Comparison of ENCODE assay signal across 23 cellular contexts in genomic region chr18:78006805-78007204, GRCh38.
"Had no signal": no experiment of that assay in that cellular context is flagged by ENCODE, and none has a peak within 500 bp of the region (broad histone marks: within the 10 kb centered on the region; RNA-seq: fewer than 3 reads in every experiment).

No MANE protein-coding gene starts in this region.

- H3K4me3 Mint-ChIP-seq: activated CD4-positive, alpha-beta T cell treated with anti-CD3 and anti-CD28 coated beads, Interleukin-2, amount 10 ng/mL, durations not matched to agents 7 days and 5 days; activated CD8-positive, alpha-beta T cell treated with anti-CD3 and anti-CD28 coated beads, Interleukin-2, amount 10 ng/mL, durations not matched to agents 7 days and 5 days; activated naive CD4-positive, alpha-beta T cell treated with anti-CD3 and anti-CD28 coated beads, Interleukin-2, amount 10 ng/mL, durations not matched to agents 7 days and 5 days; activated naive CD8-positive, alpha-beta T cell treated with anti-CD3 and anti-CD28 coated beads, Interleukin-2, amount 50 U/mL, for 24 hours; memory B cell; naive B cell; T-cell had no signal

- H3K4me3 ChIP-seq: mucosa of descending colon had no signal

- H3K27ac Mint-ChIP-seq: activated CD4-positive, alpha-beta T cell treated with anti-CD3 and anti-CD28 coated beads, Interleukin-2, amount 10 ng/mL, durations not matched to agents 7 days and 5 days; activated CD8-positive, alpha-beta T cell treated with anti-CD3 and anti-CD28 coated beads, Interleukin-2, amount 10 ng/mL, durations not matched to agents 7 days and 5 days; activated naive CD4-positive, alpha-beta T cell treated with anti-CD3 and anti-CD28 coated beads, Interleukin-2, amount 10 ng/mL, durations not matched to agents 7 days and 5 days; activated naive CD8-positive, alpha-beta T cell treated with anti-CD3 and anti-CD28 coated beads, Interleukin-2, amount 50 U/mL, for 24 hours; brain; memory B cell; naive B cell; T-cell had no signal

- ATAC-seq: activated CD8-positive, alpha-beta T cell treated with anti-CD3 and anti-CD28 coated beads, Interleukin-2, amount 10 ng/mL, durations not matched to agents 7 days and 5 days; activated naive CD8-positive, alpha-beta T cell treated with anti-CD3 and anti-CD28 coated beads, Interleukin-2, amount 50 U/mL, for 24 hours; left ventricle myocardium superior; mucosa of descending colon; T-cell had no signal

- H3K4me1 Mint-ChIP-seq: activated CD4-positive, alpha-beta T cell treated with anti-CD3 and anti-CD28 coated beads, Interleukin-2, amount 10 ng/mL, durations not matched to agents 7 days and 5 days; activated naive CD4-positive, alpha-beta T cell treated with anti-CD3 and anti-CD28 coated beads, Interleukin-2, amount 10 ng/mL, durations not matched to agents 7 days and 5 days; activated naive CD8-positive, alpha-beta T cell treated with anti-CD3 and anti-CD28 coated beads, Interleukin-2, amount 50 U/mL, for 24 hours; memory B cell; naive B cell; T-cell had no signal

- H3K36me3 ChIP-seq: neutrophil had no signal

- DNase-seq: activated CD4-positive, alpha-beta T cell treated with anti-CD3 and anti-CD28 coated beads, Interleukin-2, amount 10 ng/mL, durations not matched to agents 7 days and 5 days; activated CD4-positive, CD25-positive, alpha-beta regulatory T cell; activated CD8-positive, alpha-beta T cell treated with anti-CD3 and anti-CD28 coated beads, Interleukin-2, amount 10 ng/mL, durations not matched to agents 7 days and 5 days; activated effector memory CD4-positive, alpha-beta T cell treated with Interleukin-2 at 50 U/mL for 16 hours; activated naive CD4-positive, alpha-beta T cell treated with anti-CD3 and anti-CD28 coated beads, Interleukin-2, amount 10 ng/mL, durations not matched to agents 7 days and 5 days; activated naive CD8-positive, alpha-beta T cell treated with anti-CD3 and anti-CD28 coated beads, Interleukin-2, amount 50 U/mL, for 24 hours; activated T-cell treated with anti-CD3 and anti-CD28 coated beads, Interleukin-2, amount 50 U/mL, for 48 hours; anterior cingulate cortex; caudate nucleus; foreskin fibroblast; glutamatergic neuron; hippocampal formation; kidney glomerular epithelial cell; left ventricle myocardium superior; mucosa of descending colon; naive B cell; posterior cingulate gyrus; stimulated activated naive CD4-positive, alpha-beta T cell; T-cell had no signal

- H3K27me3 Mint-ChIP-seq: brain, memory B cell had no signal

- H3K27ac ChIP-seq: epithelial cell of prostate, neutrophil had no signal

- H3K9me3 ChIP-seq: mucosa of descending colon, neutrophil had no signal

- H3K36me3 Mint-ChIP-seq: activated naive CD4-positive, alpha-beta T cell treated with anti-CD3 and anti-CD28 coated beads, Interleukin-2, amount 10 ng/mL, durations not matched to agents 7 days and 5 days; brain; memory B cell; naive B cell; T-cell had no signal
